15 cellular contexts compared by ENCODE assay signal in the genomic region with DNA sequence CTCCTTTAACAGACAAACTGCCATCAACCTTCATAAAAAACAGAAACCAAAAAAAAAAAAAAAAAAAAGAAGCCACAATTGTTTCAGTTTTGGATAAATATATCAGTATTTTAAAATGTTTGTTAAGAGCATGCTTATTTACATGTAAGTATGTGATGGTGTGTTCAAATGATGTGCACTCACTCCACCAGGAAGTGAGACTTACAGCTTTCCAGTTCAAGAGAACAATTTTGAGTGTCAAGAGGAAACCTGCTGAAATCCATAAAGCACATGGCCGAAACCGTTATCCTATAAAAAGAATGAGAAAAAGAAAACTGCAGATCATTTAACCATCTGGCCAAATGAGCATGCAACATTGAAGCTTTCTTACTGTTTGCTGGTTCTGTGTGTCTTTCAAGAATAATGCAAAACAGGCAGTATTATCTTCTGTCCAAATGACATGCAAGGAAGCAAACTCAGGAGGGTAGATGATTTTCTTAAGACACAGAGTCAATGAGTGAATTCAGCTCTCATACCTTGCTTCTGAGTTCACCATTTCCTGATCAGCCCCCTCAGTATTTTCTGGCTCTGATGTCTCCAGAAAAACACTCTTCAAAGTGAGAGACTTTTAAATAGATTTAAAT.
DNase-seq lines count a peak whose midpoint lies in the region; ATAC-seq and TF ChIP-seq lines count a peak whose summit lies in the region.
"Had no signal": no experiment of that assay in that cellular context is flagged by ENCODE, and none has a peak within 500 bp of the region (broad histone marks: within the 10 kb centered on the region; RNA-seq: fewer than 3 reads in every experiment).

No MANE protein-coding gene starts in this region.

- H3K9me3 ChIP-seq in WERI-Rb-1 (ENCODE audit: severe bottlenecking) = no peaks in the 10 kb centered on the region
- H3K9me3 ChIP-seq: spleen had no signal

- no peak overlapping the region for H3K4me3 ChIP-seq in WERI-Rb-1 (ENCODE audit: low read depth, low read length)
- H3K4me3 ChIP-seq: spleen had no signal

- DNase-seq in MV-4-11 (lab: John Stamatoyannopoulos, UW) (peak; percentile 61), WERI-Rb-1 (no peak), dedifferentiated amniotic fluid mesenchymal stem cell (ENCODE audit: extremely low spot score) (no peak)
- DNase-seq in stimulated activated CD4-positive, alpha-beta T cell treated with anti-CD3 and anti-CD28 coated beads, Interleukin-4, amount 100 ng/mL, for 24 hours = no peak
- no peak for DNase-seq in stimulated activated naive CD4-positive, alpha-beta T cell (lab: John Stamatoyannopoulos, UW)
- DNase-seq: activated CD4-positive, CD25-positive, alpha-beta regulatory T cell treated with anti-CD3 and anti-CD28 coated beads, Interleukin-2, amount 50 U/mL, for 72 hours; activated gamma-delta T cell; caudate nucleus; CD8-positive, alpha-beta T cell; erythroblast; mammary epithelial cell; spleen had no signal

- no peaks in the 10 kb centered on the region for H3K36me3 ChIP-seq in WERI-Rb-1
- H3K36me3 ChIP-seq: spleen had no signal

- TF ChIP-seq CTCF in WERI-Rb-1 (IDR thresholded peaks at IDR 0.05; ENCODE audit: low read depth, low read length) = no peak

- no peak overlapping the region for H3K27ac ChIP-seq in WERI-Rb-1
- H3K27ac ChIP-seq: spleen had no signal

- ATAC-seq in GM18858 (IDR thresholded peaks at IDR 0.05; ENCODE audit: unreplicated experiment) (peak; percentile 55), GM21360 (IDR thresholded peaks at IDR 0.05; ENCODE audit: unreplicated experiment) (peak; percentile 62), HG02884 (IDR thresholded peaks at IDR 0.05; ENCODE audit: unreplicated experiment) (peak; percentile 62)
- ATAC-seq: CD8-positive, alpha-beta T cell had no signal

- no peaks in the 10 kb centered on the region for H3K27me3 ChIP-seq in WERI-Rb-1 (ENCODE audit: insufficient read depth, low read depth, severe bottlenecking)
- H3K27me3 ChIP-seq: spleen had no signal
